33 cellular contexts compared by ENCODE assay signal in genomic region chr20:11604339-11604738, GRCh38.
"Had no signal": no experiment of that assay in that cellular context is flagged by ENCODE, and none has a peak within 500 bp of the region (broad histone marks: within the 10 kb centered on the region; RNA-seq: fewer than 3 reads in every experiment).

No MANE protein-coding gene starts in this region.

- H3K4me1 ChIP-seq: adrenal gland, ascending aorta, body of pancreas, breast epithelium had no signal

- ATAC-seq: activated naive CD4-positive, alpha-beta T cell treated with anti-CD3 and anti-CD28 coated beads, Interleukin-2, amount 50 U/mL, for 72 hours; activated naive CD8-positive, alpha-beta T cell treated with anti-CD3 and anti-CD28 coated beads, Interleukin-2, amount 50 U/mL, for 24 hours; activated T-cell treated with anti-CD3 and anti-CD28 coated beads, Interleukin-2, amount 50 U/mL, for 4 hours; activated T-cell treated with anti-CD3 and anti-CD28 coated beads, Interleukin-2, amount 50 U/mL, for 72 hours; activated T-helper 17 cell treated with anti-CD3 and anti-CD28 coated beads, Interleukin-2, amount 50 U/mL, for 72 hours; body of pancreas had no signal

- H3K27ac ChIP-seq: adrenal gland, ascending aorta, body of pancreas, brain microvascular endothelial cell, breast epithelium, cardiac muscle cell had no signal

- H3K27me3 ChIP-seq: adrenal gland, ascending aorta, body of pancreas, brain microvascular endothelial cell, breast epithelium, cardiac muscle cell had no signal

- FAIRE-seq: astrocyte, bronchial epithelial cell had no signal

- DNase-seq: activated effector memory CD4-positive, alpha-beta T cell treated with anti-CD3 and anti-CD28 coated beads, Interleukin-2, amount 50 U/mL, for 16 hours; activated effector memory CD4-positive, alpha-beta T cell treated with Interleukin-2 at 50 U/mL for 16 hours; activated gamma-delta T cell; activated gamma-delta T cell treated with Interleukin-2 at 50 U/mL for 16 hours; activated naive CD4-positive, alpha-beta T cell; activated naive CD4-positive, alpha-beta T cell treated with anti-CD3 and anti-CD28 coated beads for 36 hours; activated naive CD4-positive, alpha-beta T cell treated with anti-CD3 and anti-CD28 coated beads, Interleukin-2, amount 10 ng/mL, durations not matched to agents 7 days and 5 days; activated naive CD4-positive, alpha-beta T cell treated with anti-CD3 and anti-CD28 coated beads, Interleukin-2, amount 50 U/mL, for 16 hours; activated naive CD4-positive, alpha-beta T cell treated with Interleukin-2 at 50 U/mL for 16 hours; activated naive CD8-positive, alpha-beta T cell treated with anti-CD3 and anti-CD28 coated beads for 36 hours; activated naive CD8-positive, alpha-beta T cell treated with anti-CD3 and anti-CD28 coated beads, Interleukin-2, amount 10 ng/mL, durations not matched to agents 7 days and 5 days; activated naive CD8-positive, alpha-beta T cell treated with anti-CD3 and anti-CD28 coated beads, Interleukin-2, amount 50 U/mL, for 24 hours; activated T-cell treated with anti-CD3 and anti-CD28 coated beads, Interleukin-2, amount 50 U/mL, for 1 hour; activated T-cell treated with anti-CD3 and anti-CD28 coated beads, Interleukin-2, amount 50 U/mL, for 24 hours; activated T-cell treated with anti-CD3 and anti-CD28 coated beads, Interleukin-2, amount 50 U/mL, for 4 hours; activated T-cell treated with anti-CD3 and anti-CD28 coated beads, Interleukin-2, amount 50 U/mL, for 72 hours; adrenal gland; amniotic stem cell; amygdala; anterior cingulate cortex; aorta; body of pancreas; brain microvascular endothelial cell; caudate nucleus; central memory CD4-positive, alpha-beta T cell; cerebellar nuclear complex had no signal

- H3K36me3 ChIP-seq: adrenal gland, ascending aorta, brain microvascular endothelial cell, breast epithelium, cardiac muscle cell had no signal

- H3K4me3 ChIP-seq: adrenal gland, ascending aorta, body of pancreas, breast epithelium, cardiac muscle cell had no signal

- H3K9me3 ChIP-seq: adrenal gland, ascending aorta had no signal
